Comparison of ENCODE assay signal across 12 cellular contexts in the genomic region with DNA sequence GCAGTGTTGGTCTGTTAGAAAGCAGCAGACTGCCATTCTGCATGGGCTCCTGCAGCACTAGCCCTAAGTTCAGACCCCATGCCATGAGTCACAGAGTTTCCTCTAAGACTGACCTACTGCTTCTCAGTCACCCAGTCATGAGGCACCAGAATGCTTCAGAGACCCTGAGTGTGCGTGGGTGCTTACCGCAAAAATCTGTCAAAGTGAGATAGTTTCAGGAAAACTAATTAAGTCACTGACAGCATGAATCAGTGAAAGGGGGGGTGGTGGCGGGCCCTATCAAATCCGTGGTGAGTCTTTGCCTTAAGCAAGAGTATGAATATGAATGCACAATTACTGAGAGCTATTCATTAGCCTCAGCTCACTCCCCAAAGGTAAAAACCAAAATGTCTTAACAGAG.
A peak's percentile ranks its signal among the peaks of the same experiment; 100 is the strongest.
DNase-seq lines count a peak whose midpoint lies in the region; ATAC-seq, FAIRE-seq and TF ChIP-seq lines count a peak whose summit lies in the region.
"Had no signal": no experiment of that assay in that cellular context is flagged by ENCODE, and none has a peak within 500 bp of the region (broad histone marks: within the 10 kb centered on the region; RNA-seq: fewer than 3 reads in every experiment).

No MANE protein-coding gene starts in this region.

- DNase-seq in A172 (ENCODE audit: low spot score) = peak; percentile 73
- peak; percentile 57 for DNase-seq in GM03348 (ENCODE audit: low spot score)
- peak; percentile 18 for DNase-seq in LHCN-M2 (ENCODE audit: low read depth)
- peak; percentile 8 to 97 for DNase-seq in fibroblast of lung (ENCODE audit: low read depth in 2 of 2)
- no peak for DNase-seq in left lung
- DNase-seq in kidney = no peak
- DNase-seq: activated effector memory CD4-positive, alpha-beta T cell treated with Interleukin-2 at 50 U/mL for 16 hours; MG63; SHP77 treated with DMSO at 0.1 percent for 48 hours had no signal

- no peaks in the 10 kb centered on the region for H4K20me1 ChIP-seq in fibroblast of lung (ENCODE audit: control insufficient read depth, extremely low read depth, insufficient read depth, low read length)

- no peak; the same call in 2 of the 3 replicates for ATAC-seq in SK-N-SH treated with all-trans-retinoic acid at 6 μM for 48 hours
- no peak for ATAC-seq in HG02571 (IDR thresholded peaks at IDR 0.05; ENCODE audit: unreplicated experiment)
- ATAC-seq in left lung = no peak

- FAIRE-seq in kidney (lab: Jason Lieb, UNC) = no peak
- FAIRE-seq: islet of Langerhans had no signal

- H3K4me1 ChIP-seq in fibroblast of lung (ENCODE audit: control insufficient read depth, extremely low read depth, insufficient read depth, low read length) (no peaks in the 10 kb centered on the region), left lung (no peaks in the 10 kb centered on the region), kidney (ENCODE audit: control insufficient read depth in 1 of 2, insufficient read depth in 1 of 2, low read depth in 1 of 2, low read length in 2 of 2) (no peaks in the 10 kb centered on the region)

- H3K36me3 ChIP-seq in fibroblast of lung (ENCODE audit: control insufficient read depth, insufficient read depth, low read length) (no peaks in the 10 kb centered on the region), left lung (no peaks in the 10 kb centered on the region), kidney (ENCODE audit: control insufficient read depth in 1 of 2, insufficient read depth in 2 of 2, low read length in 2 of 2) (no peaks in the 10 kb centered on the region)
- H3K36me3 ChIP-seq: MG63 had no signal

- H3K4me2 ChIP-seq in fibroblast of lung (ENCODE audit: extremely low read depth, insufficient read depth, low read length) = no peak overlapping the region

- H3K9ac ChIP-seq in fibroblast of lung (ENCODE audit: insufficient read depth, low read length) = no peak overlapping the region
- H3K9ac ChIP-seq in kidney (ENCODE audit: low read length in 2 of 2) = no peak overlapping the region

- H3K27ac ChIP-seq in fibroblast of lung (ENCODE audit: insufficient read depth, low read length) (no peak overlapping the region), left lung (no peak overlapping the region), kidney (ENCODE audit: low read depth in 2 of 2, low read length in 2 of 2) (no peak overlapping the region)

- H2AFZ ChIP-seq in fibroblast of lung (ENCODE audit: low read length) = no peak overlapping the region

- H3K27me3 ChIP-seq in fibroblast of lung (ENCODE audit: control insufficient read depth, insufficient read depth, low read length) (no peaks in the 10 kb centered on the region), left lung (no peaks in the 10 kb centered on the region)
- H3K27me3 ChIP-seq: MG63 had no signal

- intact Hi-C loops in left lung (cut with DNase I) (no loop called here), kidney (cut with DNase I) (no loop called here)

- H3K9me3 ChIP-seq in fibroblast of lung (ENCODE audit: control insufficient read depth, insufficient read depth, low read depth, low read length) (no peaks in the 10 kb centered on the region), left lung (no peaks in the 10 kb centered on the region), kidney (ENCODE audit: control insufficient read depth in 1 of 2, low read length in 2 of 2) (no peaks in the 10 kb centered on the region)
- H3K9me3 ChIP-seq: MG63 had no signal

- no peaks in the 10 kb centered on the region for H3K79me2 ChIP-seq in fibroblast of lung (ENCODE audit: control insufficient read depth, insufficient read depth, low read length)

- TF ChIP-seq CTCF in fibroblast of lung (conservative IDR thresholded peaks at IDR 0.05 in 1 of 2, IDR thresholded peaks at IDR 0.05 in 1 of 2; ENCODE audit: low read depth in 1 of 2, low read length in 2 of 2) (no peak), left lung (IDR thresholded peaks at IDR 0.05) (no peak), kidney (IDR thresholded peaks at IDR 0.05; ENCODE audit: borderline replicate concordance, extremely low read depth, insufficient read depth) (no peak)

- no peak overlapping the region for H3K4me3 ChIP-seq in fibroblast of lung (replicated peaks in 1 of 4; ENCODE audit: control extremely low read depth in 1 of 4, insufficient read depth in 1 of 4, low read depth in 3 of 4, low read length in 4 of 4)
- no peak overlapping the region for H3K4me3 ChIP-seq in left lung
- H3K4me3 ChIP-seq in kidney (ENCODE audit: low read length in 2 of 2) = no peak overlapping the region
- H3K4me3 ChIP-seq: MG63 had no signal

TF ChIP-seq in SK-N-SH treated with all-trans-retinoic acid at 6 μM for 48 hours, 23 proteins besides CTCF, POLR2A, EP300 and RAD21:
- TF ChIP-seq ZFP30 (CRISPR knock-in tag; IDR thresholded peaks at IDR 0.05) (no peak), SNAI2 (CRISPR knock-in tag; IDR thresholded peaks at IDR 0.05) (no peak), PPARA (CRISPR knock-in tag; IDR thresholded peaks at IDR 0.05; ENCODE audit: borderline replicate concordance) (no peak), BACH2 (CRISPR knock-in tag; IDR thresholded peaks at IDR 0.05; ENCODE audit: borderline replicate concordance) (no peak), RARB (CRISPR knock-in tag; IDR thresholded peaks at IDR 0.05) (no peak)
- TF ChIP-seq, protein P1, sequence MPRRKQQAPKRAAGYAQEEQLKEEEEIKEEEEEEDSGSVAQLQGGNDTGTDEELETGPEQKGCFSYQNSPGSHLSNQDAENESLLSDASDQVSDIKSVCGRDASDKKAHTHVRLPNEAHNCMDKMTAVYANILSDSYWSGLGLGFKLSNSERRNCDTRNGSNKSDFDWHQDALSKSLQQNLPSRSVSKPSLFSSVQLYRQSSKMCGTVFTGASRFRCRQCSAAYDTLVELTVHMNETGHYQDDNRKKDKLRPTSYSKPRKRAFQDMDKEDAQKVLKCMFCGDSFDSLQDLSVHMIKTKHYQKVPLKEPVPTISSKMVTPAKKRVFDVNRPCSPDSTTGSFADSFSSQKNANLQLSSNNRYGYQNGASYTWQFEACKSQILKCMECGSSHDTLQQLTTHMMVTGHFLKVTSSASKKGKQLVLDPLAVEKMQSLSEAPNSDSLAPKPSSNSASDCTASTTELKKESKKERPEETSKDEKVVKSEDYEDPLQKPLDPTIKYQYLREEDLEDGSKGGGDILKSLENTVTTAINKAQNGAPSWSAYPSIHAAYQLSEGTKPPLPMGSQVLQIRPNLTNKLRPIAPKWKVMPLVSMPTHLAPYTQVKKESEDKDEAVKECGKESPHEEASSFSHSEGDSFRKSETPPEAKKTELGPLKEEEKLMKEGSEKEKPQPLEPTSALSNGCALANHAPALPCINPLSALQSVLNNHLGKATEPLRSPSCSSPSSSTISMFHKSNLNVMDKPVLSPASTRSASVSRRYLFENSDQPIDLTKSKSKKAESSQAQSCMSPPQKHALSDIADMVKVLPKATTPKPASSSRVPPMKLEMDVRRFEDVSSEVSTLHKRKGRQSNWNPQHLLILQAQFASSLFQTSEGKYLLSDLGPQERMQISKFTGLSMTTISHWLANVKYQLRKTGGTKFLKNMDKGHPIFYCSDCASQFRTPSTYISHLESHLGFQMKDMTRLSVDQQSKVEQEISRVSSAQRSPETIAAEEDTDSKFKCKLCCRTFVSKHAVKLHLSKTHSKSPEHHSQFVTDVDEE (CRISPR knock-in tag; IDR thresholded peaks at IDR 0.05) = no peak
TF ChIP-seq in SK-N-SH treated with all-trans-retinoic acid at 6 μM for 48 hours: peak in this region for 0.

Comparison
In these comparisons a context has a peak if more than half of its experiments do, and no peak if none do; other contexts are left out.
1. DNase-seq: peak in A172 (single experiment), GM03348 (single experiment), LHCN-M2 (single experiment) and fibroblast of lung (2 of 2); none in left lung (0 of 2) and kidney (single experiment).